In genomic region chr20:11948809-11949208, GRCh38 we compare ENCODE assay signal across 27 cellular contexts.
"Had no signal": no experiment of that assay in that cellular context is flagged by ENCODE, and none has a peak within 500 bp of the region (broad histone marks: within the 10 kb centered on the region; RNA-seq: fewer than 3 reads in every experiment).

No MANE protein-coding gene starts in this region.

- H3K27ac Mint-ChIP-seq: dendritic cell treated with granulocyte-macrophage colony-stimulating factor and Interleukin-4, amounts not matched to agents 40 ng/mL and 50 ng/mL, for 4 days; effector memory CD8-positive, alpha-beta T cell; endodermal cell; memory B cell had no signal

- H3K9me3 Mint-ChIP-seq: dendritic cell treated with granulocyte-macrophage colony-stimulating factor and Interleukin-4, amounts not matched to agents 40 ng/mL and 50 ng/mL, for 4 days; endodermal cell; memory B cell had no signal

- H3K4me3 Mint-ChIP-seq: dendritic cell treated with granulocyte-macrophage colony-stimulating factor and Interleukin-4, amounts not matched to agents 40 ng/mL and 50 ng/mL, for 4 days; effector memory CD8-positive, alpha-beta T cell; endodermal cell; memory B cell had no signal

- H3K4me1 Mint-ChIP-seq: endodermal cell, memory B cell had no signal

- H3K36me3 ChIP-seq: colonic mucosa, esophagus squamous epithelium, gastrocnemius medialis, heart right ventricle, left ventricle myocardium inferior had no signal

- H3K36me3 Mint-ChIP-seq: memory B cell had no signal

- H3K27ac ChIP-seq: colonic mucosa, epithelial cell of prostate, esophagus squamous epithelium, gastrocnemius medialis, heart right ventricle, left ventricle myocardium inferior had no signal

- H3K4me3 ChIP-seq: colonic mucosa, esophagus squamous epithelium, gastrocnemius medialis, heart right ventricle, left ventricle myocardium inferior, lung had no signal

- H3K9me3 ChIP-seq: colonic mucosa, esophagus squamous epithelium, gastrocnemius medialis, heart right ventricle had no signal

- ATAC-seq: effector memory CD8-positive, alpha-beta T cell; esophagus mucosa; gastrocnemius medialis; heart right ventricle; left cardiac atrium; left lobe of liver had no signal

- DNase-seq: colonic mucosa; cortex of kidney; effector CD8-positive, alpha-beta T cell; effector memory CD8-positive, alpha-beta T cell; endodermal cell; erythroblast; esophagus squamous epithelium; foreskin melanocyte; gastrocnemius medialis; glutamatergic neuron; head of caudate nucleus; heart right ventricle; hippocampal formation; left cardiac atrium; left ventricle myocardium inferior; mammary epithelial cell; mesendoderm; midbrain had no signal

- H3K4me1 ChIP-seq: colonic mucosa, esophagus squamous epithelium, gastrocnemius medialis, heart right ventricle, left ventricle myocardium inferior had no signal

- FAIRE-seq: endometrium, islet of Langerhans, keratinocyte had no signal

- H3K27me3 Mint-ChIP-seq: dendritic cell treated with granulocyte-macrophage colony-stimulating factor and Interleukin-4, amounts not matched to agents 40 ng/mL and 50 ng/mL, for 4 days; effector memory CD8-positive, alpha-beta T cell; memory B cell had no signal

- H3K27me3 ChIP-seq: colonic mucosa, esophagus squamous epithelium, gastrocnemius medialis, heart right ventricle had no signal
